Comparison of ENCODE assay signal across 18 cellular contexts in the genomic region with DNA sequence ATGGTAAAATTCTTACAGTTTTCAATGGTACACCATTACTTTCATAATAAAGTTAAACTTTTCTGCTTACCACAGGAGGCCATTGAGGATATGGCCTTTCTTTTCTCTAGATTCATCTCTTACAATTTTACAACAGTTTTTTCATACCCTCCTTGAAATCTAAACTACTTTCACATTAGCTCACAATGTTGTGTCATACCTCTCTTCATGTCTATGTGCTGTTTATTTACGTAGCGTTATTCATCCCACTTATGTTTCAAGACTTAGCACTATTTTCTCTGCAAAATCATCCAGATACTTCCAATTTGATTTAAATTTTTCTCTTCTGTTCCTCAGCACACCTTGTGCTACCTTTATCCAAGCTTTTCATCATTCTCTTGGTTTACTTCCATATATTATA.
"Had no signal": no experiment of that assay in that cellular context is flagged by ENCODE, and none has a peak within 500 bp of the region (broad histone marks: within the 10 kb centered on the region; RNA-seq: fewer than 3 reads in every experiment).

No MANE protein-coding gene starts in this region.

- H3K4me1 ChIP-seq: left ventricle myocardium inferior, suprapubic skin, upper lobe of left lung had no signal

- H3K27ac ChIP-seq: foreskin keratinocyte, heart left ventricle, left ventricle myocardium inferior, ovary, suprapubic skin, upper lobe of left lung had no signal

- H3K27me3 ChIP-seq: foreskin keratinocyte, heart left ventricle, ovary, suprapubic skin, upper lobe of left lung had no signal

- DNase-seq: activated CD4-positive, alpha-beta memory T cell treated with anti-CD3 and anti-CD28 coated beads, Interleukin-2, amount 10 ng/mL, durations not matched to agents 7 days and 5 days; activated CD4-positive, alpha-beta T cell treated with anti-CD3 and anti-CD28 coated beads for 1 hour; activated gamma-delta T cell; activated T-cell treated with anti-CD3 and anti-CD28 coated beads, Interleukin-2, amount 50 U/mL, for 48 hours; aorta; central memory CD4-positive, alpha-beta T cell; effector memory CD4-positive, alpha-beta T cell; foreskin keratinocyte; heart left ventricle; kidney; left ventricle myocardium inferior; mesendoderm; ovary; stimulated activated naive CD8-positive, alpha-beta T cell treated with anti-CD3 and anti-CD28 coated beads, Interleukin-15, Interleukin-2, amounts not matched to agents 100 U/mL and 50 U/mL, for 24 hours; T1000; upper lobe of left lung had no signal

- H3K27me3 Mint-ChIP-seq: activated CD4-positive, alpha-beta memory T cell treated with anti-CD3 and anti-CD28 coated beads, Interleukin-2, amount 10 ng/mL, durations not matched to agents 7 days and 5 days; activated naive CD8-positive, alpha-beta T cell had no signal

- H3K27ac Mint-ChIP-seq: activated CD4-positive, alpha-beta memory T cell treated with anti-CD3 and anti-CD28 coated beads, Interleukin-2, amount 10 ng/mL, durations not matched to agents 7 days and 5 days; activated naive CD8-positive, alpha-beta T cell had no signal

- H3K9me3 Mint-ChIP-seq: activated CD4-positive, alpha-beta memory T cell treated with anti-CD3 and anti-CD28 coated beads, Interleukin-2, amount 10 ng/mL, durations not matched to agents 7 days and 5 days had no signal

- FAIRE-seq: kidney had no signal

- H3K4me1 Mint-ChIP-seq: activated CD4-positive, alpha-beta memory T cell treated with anti-CD3 and anti-CD28 coated beads, Interleukin-2, amount 10 ng/mL, durations not matched to agents 7 days and 5 days had no signal

- H3K4me3 ChIP-seq: heart left ventricle, left ventricle myocardium inferior, ovary, suprapubic skin, upper lobe of left lung had no signal

- H3K36me3 ChIP-seq: left ventricle myocardium inferior, ovary, suprapubic skin, upper lobe of left lung had no signal

- H3K4me3 Mint-ChIP-seq: activated CD4-positive, alpha-beta memory T cell treated with anti-CD3 and anti-CD28 coated beads, Interleukin-2, amount 10 ng/mL, durations not matched to agents 7 days and 5 days; activated naive CD8-positive, alpha-beta T cell had no signal

- H3K9me3 ChIP-seq: ovary, suprapubic skin, upper lobe of left lung had no signal
